Comparison of ENCODE assay signal across 22 cellular contexts in the genomic region with DNA sequence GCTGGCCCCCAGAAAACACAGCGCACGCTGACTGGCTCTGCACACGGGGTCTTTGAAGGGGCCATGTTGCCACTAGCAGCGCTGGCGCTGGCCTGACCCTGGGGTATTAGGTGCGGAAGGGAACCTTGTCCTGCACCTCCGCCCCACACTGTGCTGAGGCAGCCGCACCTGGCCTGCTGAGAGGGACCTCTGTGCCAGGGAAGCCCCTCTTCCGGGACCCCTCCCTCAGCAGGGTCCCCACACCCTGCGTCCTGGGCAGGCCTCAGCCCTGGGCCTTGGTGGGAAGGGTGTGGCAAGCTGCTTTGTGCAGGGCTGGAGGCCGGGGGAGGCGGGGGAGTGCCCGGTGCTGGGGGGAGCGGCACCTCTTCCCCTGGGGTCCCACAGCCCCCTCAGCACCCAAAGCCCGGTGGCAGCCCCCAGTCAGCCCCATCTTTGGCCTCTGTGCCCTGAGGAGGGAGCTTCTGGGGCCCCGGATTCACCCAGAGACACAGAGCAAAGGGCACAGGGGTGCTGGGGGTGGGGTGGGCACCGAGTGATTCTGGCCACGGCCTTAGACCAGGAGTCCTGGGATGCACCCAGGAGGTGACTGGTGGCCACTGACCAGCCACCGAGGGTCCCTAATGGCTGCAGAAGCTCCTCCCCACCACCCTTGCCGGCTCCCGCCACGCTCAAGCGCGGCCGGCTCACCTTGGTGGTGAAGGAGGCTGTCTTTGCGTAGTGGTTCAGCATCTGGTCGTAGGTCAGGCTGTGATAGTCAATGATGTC. TPM values are rescaled to one million over a fixed set of nuclear protein-coding genes. Genes with fewer than 3 reads are reported as not detected.
DNase-seq lines count a peak whose midpoint lies in the region; ATAC-seq, FAIRE-seq and TF ChIP-seq lines count a peak whose summit lies in the region.
"Had no signal": no experiment of that assay in that cellular context is flagged by ENCODE, and none has a peak within 500 bp of the region (broad histone marks: within the 10 kb centered on the region; RNA-seq: fewer than 3 reads in every experiment).

No MANE protein-coding gene starts in this region.

- no peaks in the 10 kb centered on the region for H3K36me3 ChIP-seq in kidney (ENCODE audit: control insufficient read depth in 1 of 2, insufficient read depth in 2 of 2, low read length in 2 of 2)

- H3K4me1 ChIP-seq in right cardiac atrium (ENCODE audit: control insufficient read depth, insufficient read depth, low read length) (no peaks in the 10 kb centered on the region), kidney (ENCODE audit: control insufficient read depth in 1 of 2, insufficient read depth in 1 of 2, low read depth in 1 of 2, low read length in 2 of 2) (no peaks in the 10 kb centered on the region)
- H3K4me1 ChIP-seq: Caco-2 had no signal

- DNase-seq in right cardiac atrium (peak in 1 of 3 donors; percentile 42), left ventricle myocardium superior (no peak), kidney (peak; percentile 69), posterior vena cava (ENCODE audit: low spot score) (peak; percentile 73), GM20000 (ENCODE audit: low spot score) (no peak), RKO (ENCODE audit: low spot score) (no peak), dedifferentiated amniotic fluid mesenchymal stem cell (ENCODE audit: extremely low spot score) (no peak)
- DNase-seq: CD4-positive, alpha-beta T cell; DMS153; DMS79; GDM1; GOT3; H9 had no signal

- WGBS in right cardiac atrium = 85% methylated on average over 27 of the region's 27 CpGs

- FAIRE-seq in kidney (lab: Jason Lieb, UNC) = no peak
- FAIRE-seq: GM12892, GM18507, HepG2 had no signal

- H3K9ac ChIP-seq in kidney (ENCODE audit: low read length in 2 of 2) = no peak overlapping the region

- H3K27ac ChIP-seq in right cardiac atrium (ENCODE audit: low read length) (no peak overlapping the region), kidney (ENCODE audit: low read depth in 2 of 2, low read length in 2 of 2) (no peak overlapping the region)
- H3K27ac ChIP-seq: C4-2B had no signal

- H3K9me3 ChIP-seq in right cardiac atrium (ENCODE audit: control insufficient read depth, low read length) = no peaks in the 10 kb centered on the region
- H3K9me3 ChIP-seq in kidney (ENCODE audit: control insufficient read depth in 1 of 2, low read length in 2 of 2) = no peaks in the 10 kb centered on the region
- H3K9me3 ChIP-seq: Caco-2 had no signal

- intact Hi-C loops in right cardiac atrium (cut with DNase I) = no loop called here
- intact Hi-C loops in left ventricle myocardium superior (cut with micrococcal nuclease) = no loop called here
- intact Hi-C loops in kidney (cut with DNase I) = no loop called here
- intact Hi-C loops in posterior vena cava (cut with DNase I) = no loop called here

- TF ChIP-seq CTCF in kidney (IDR thresholded peaks at IDR 0.05; ENCODE audit: borderline replicate concordance, extremely low read depth, insufficient read depth) (no peak), GM20000 (IDR thresholded peaks at IDR 0.05; ENCODE audit: extremely low read depth, missing control alignments) (no peak)

- ATAC-seq in right cardiac atrium (peak; percentile 26 to 37), left ventricle myocardium superior (no peak)
- ATAC-seq: HepG2 had no signal

- no peaks in the 10 kb centered on the region for H3K27me3 ChIP-seq in right cardiac atrium (ENCODE audit: control insufficient read depth, insufficient read depth)

- H3K4me3 ChIP-seq in right cardiac atrium (ENCODE audit: low read length) (no peak overlapping the region), kidney (ENCODE audit: low read length in 2 of 2) (no peak overlapping the region)

RNA-seq across cellular contexts. Expression of gene TTLL8, which starts 11.4 kb away (rescaled TPM):
- total RNA-seq in right cardiac atrium (not detected), left ventricle myocardium superior (not detected), kidney (not detected), posterior vena cava (not detected)
- polyA plus RNA-seq in right cardiac atrium (not detected), kidney (ENCODE audit: insufficient read depth, low read depth, low replicate concordance) (not detected)
- total RNA-seq: A172; Caco-2; CD4-positive, alpha-beta T cell; Daoy; H9; HepG2 had no signal
- polyA plus RNA-seq: BJ, HepG2, IgD-negative memory B cell had no signal

RNA-seq across cellular contexts. Expression of gene IL17REL, which starts 34.1 kb away (rescaled TPM):
- total RNA-seq in right cardiac atrium (under 1 TPM in 1 of 4 donors, not detected in 3; 0.06 TPM), left ventricle myocardium superior (not detected), kidney (0.16 TPM), posterior vena cava (not detected)
- polyA plus RNA-seq in right cardiac atrium (not detected), kidney (ENCODE audit: insufficient read depth, low read depth, low replicate concordance) (not detected)
- total RNA-seq: A172; Caco-2; CD4-positive, alpha-beta T cell; Daoy; HepG2 had no signal
- polyA plus RNA-seq: BJ, HepG2, IgD-negative memory B cell had no signal

RNA-seq across cellular contexts. Expression of gene MLC1, which starts 38.6 kb away (rescaled TPM):
- total RNA-seq in right cardiac atrium (under 1 TPM in 3 of 4 donors, not detected in 1; 0.14 to 0.71 (median 0.14) TPM), left ventricle myocardium superior (0.10 TPM), kidney (0.28 TPM), posterior vena cava (under 1 TPM; 0.19 to 0.28 TPM)
- polyA plus RNA-seq in right cardiac atrium (1.2 TPM), kidney (ENCODE audit: insufficient read depth, low read depth, low replicate concordance) (not detected)
- total RNA-seq: Daoy, H9, HepG2 had no signal
- polyA plus RNA-seq: HepG2 had no signal

RNA-seq across cellular contexts. Expression of gene MOV10L1, which starts 43.1 kb away (rescaled TPM):
- total RNA-seq in right cardiac atrium = under 1 TPM; 0.29 to 0.62 (median 0.53) TPM
- 0.63 TPM for polyA plus RNA-seq in right cardiac atrium
- 0.22 TPM for total RNA-seq in left ventricle myocardium superior
- total RNA-seq in kidney = 0.38 TPM
- 0.62 TPM for polyA plus RNA-seq in kidney (ENCODE audit: insufficient read depth, low read depth, low replicate concordance)
- under 1 TPM; 0.43 to 0.56 TPM for total RNA-seq in posterior vena cava
- total RNA-seq: Caco-2; CD4-positive, alpha-beta T cell; H9 had no signal
- polyA plus RNA-seq: IgD-negative memory B cell had no signal

Comparison
In these comparisons a context has a peak if more than half of its experiments do, and no peak if none do; other contexts are left out.
1. DNase-seq: peak in kidney (single experiment) and posterior vena cava (single experiment); none in left ventricle myocardium superior (single experiment), GM20000 (single experiment), RKO (single experiment) and dedifferentiated amniotic fluid mesenchymal stem cell (single experiment).